In genomic region chr19:1238373-1239303, GRCh38 we compare ENCODE assay signal across 1 cellular context.
A peak's percentile ranks its signal among the peaks of the same experiment; 100 is the strongest.
TF ChIP-seq lines count a peak whose summit lies in the region.

No MANE protein-coding gene starts in this region.

TF ChIP-seq in HEK293, 187 proteins besides CTCF, POLR2A, EP300 and RAD21 (continued from another document and continues in another):
- 0 out of 2 replicates have a peak, but pooled peaks have one; percentile 2 for TF ChIP-seq PRDM10 (tag by site-specific recombination; IDR thresholded peaks at IDR 0.05)
- TF ChIP-seq ZBTB20 (tag by site-specific recombination; IDR thresholded peaks at IDR 0.05), result no peak
- no peak for TF ChIP-seq ZNF311 (tag by site-specific recombination; IDR thresholded peaks at IDR 0.05; ENCODE audit: borderline replicate concordance)
- peak; percentile 74; the same call in 1 of the 2 replicates for TF ChIP-seq ZNF223 (tag by site-specific recombination; IDR thresholded peaks at IDR 0.05)
- no peak for TF ChIP-seq ZNF274 (IDR thresholded peaks at IDR 0.05; ENCODE audit: low read length)
- TF ChIP-seq ZNF274 (tag by site-specific recombination; IDR thresholded peaks at IDR 0.05; ENCODE audit: borderline replicate concordance), result no peak
- TF ChIP-seq ZFHX2 (tag by site-specific recombination; conservative IDR thresholded peaks at IDR 0.05), result peak; percentile 15; the same call in 1 of the 2 replicates
- TF ChIP-seq ZNF239 (tag by site-specific recombination; IDR thresholded peaks at IDR 0.05), result no peak
- TF ChIP-seq ZBTB48 (tag by site-specific recombination; IDR thresholded peaks at IDR 0.05), result no peak
- no peak for TF ChIP-seq ZNF211 (tag by site-specific recombination; IDR thresholded peaks at IDR 0.05; ENCODE audit: low read depth)
- no peak; the same call in 1 of the 2 replicates for TF ChIP-seq KLF17 (tag by site-specific recombination; IDR thresholded peaks at IDR 0.05)
- TF ChIP-seq ZNF280D (tag by site-specific recombination; IDR thresholded peaks at IDR 0.05), result no peak
- no peak for TF ChIP-seq HOXC10 (CRISPR knock-in tag; IDR thresholded peaks at IDR 0.05)
- peak; percentile 36; the same call in 1 of the 2 replicates for TF ChIP-seq ZNF629 (tag by site-specific recombination; IDR thresholded peaks at IDR 0.05)
- 0 out of 2 replicates have a peak, but pooled peaks have one; percentile 35 for TF ChIP-seq GLIS2 (tag by site-specific recombination; IDR thresholded peaks at IDR 0.05)
- TF ChIP-seq ZNF214 (tag by site-specific recombination; IDR thresholded peaks at IDR 0.05; ENCODE audit: borderline replicate concordance), result no peak
- TF ChIP-seq ZNF26 (tag by site-specific recombination; IDR thresholded peaks at IDR 0.05), result no peak
- TF ChIP-seq KLF1 (tag by site-specific recombination; IDR thresholded peaks at IDR 0.05), result no peak
- TF ChIP-seq ATF2 (tag by site-specific recombination; IDR thresholded peaks at IDR 0.05; ENCODE audit: low read depth), result no peak
- peak; percentile 65; the same call in 1 of the 2 replicates for TF ChIP-seq PATZ1 (tag by site-specific recombination; IDR thresholded peaks at IDR 0.05)
- peak; percentile 33; the same call in 1 of the 2 replicates for TF ChIP-seq ZBTB11 (tag by site-specific recombination; conservative IDR thresholded peaks at IDR 0.05; ENCODE audit: low read depth)
- no peak for TF ChIP-seq ZNF426 (tag by site-specific recombination; IDR thresholded peaks at IDR 0.05)
- no peak for TF ChIP-seq ELK4 (IDR thresholded peaks at IDR 0.05; ENCODE audit: borderline replicate concordance, low read depth, low read length)
- no peak for TF ChIP-seq ZBTB1 (tag by site-specific recombination; IDR thresholded peaks at IDR 0.05)
- TF ChIP-seq ZNF335 (tag by site-specific recombination; conservative IDR thresholded peaks at IDR 0.05), result peak; percentile 54; the same call in 1 of the 2 replicates
- no peak for TF ChIP-seq WT1 (tag by site-specific recombination; IDR thresholded peaks at IDR 0.05)
- TF ChIP-seq ZNF10 (tag by site-specific recombination; IDR thresholded peaks at IDR 0.05), result no peak
- no peak for TF ChIP-seq ZNF571 (tag by site-specific recombination; IDR thresholded peaks at IDR 0.05)
- TF ChIP-seq ZNF518A (tag by site-specific recombination; conservative IDR thresholded peaks at IDR 0.05; ENCODE audit: low read depth), result no peak
